In the genomic region with DNA sequence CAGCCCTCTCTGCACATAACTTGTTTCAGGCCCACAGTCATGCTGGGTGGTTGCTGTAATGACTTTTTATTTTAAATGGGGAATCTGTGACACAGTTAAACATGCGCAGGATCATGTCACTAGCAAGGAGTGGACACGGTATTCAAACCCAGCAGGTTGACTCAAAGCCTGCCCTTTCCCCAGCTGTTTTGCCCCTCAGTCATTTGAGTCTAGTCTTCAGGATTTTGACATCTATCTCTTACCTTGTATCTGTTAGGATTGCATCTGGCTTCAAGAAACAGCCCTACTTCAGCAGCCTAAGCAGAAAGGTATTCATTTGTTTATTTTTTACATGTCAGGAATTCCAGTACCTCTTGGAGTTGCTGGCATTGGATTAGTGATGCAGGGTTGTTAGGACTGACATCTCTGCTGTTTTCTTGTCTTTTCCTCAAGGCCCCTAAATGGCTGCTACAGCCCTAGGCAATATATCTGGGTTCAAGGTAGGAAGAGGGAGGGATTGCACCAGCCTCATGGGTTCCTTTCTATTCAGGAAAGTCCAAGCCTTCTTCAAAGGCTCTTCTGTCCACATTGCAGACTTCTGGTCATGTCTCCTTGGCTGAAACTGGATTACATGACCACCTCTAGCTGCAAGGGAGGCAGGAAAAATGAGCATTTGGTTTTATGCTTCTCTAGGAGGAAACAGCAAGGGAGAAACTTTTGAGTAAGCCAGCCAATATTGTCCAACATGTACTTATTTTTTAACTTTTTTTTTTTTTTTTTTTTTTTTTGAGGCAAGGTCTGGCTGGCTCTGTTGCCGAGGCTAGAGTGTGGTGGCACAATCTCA, we compare ENCODE assay signal across 17 cellular contexts. TPM values are rescaled to one million over a fixed set of nuclear protein-coding genes. Genes with fewer than 3 reads are reported as not detected.
DNase-seq lines count a peak whose midpoint lies in the region; ATAC-seq and TF ChIP-seq lines count a peak whose summit lies in the region.
"Had no signal": no experiment of that assay in that cellular context is flagged by ENCODE, and none has a peak within 500 bp of the region (broad histone marks: within the 10 kb centered on the region; RNA-seq: fewer than 3 reads in every experiment).

No MANE protein-coding gene starts in this region.

- ATAC-seq in RWPE2 (ENCODE audit: low read depth) (0 out of 3 replicates have a peak, but pooled peaks have one; percentile 47), HG02981 (IDR thresholded peaks at IDR 0.05; ENCODE audit: unreplicated experiment) (no peak)

- H3K56ac ChIP-seq in H9 (ENCODE audit: insufficient read length, low read depth, low read length), result no peak overlapping the region

- peaks cover 47 to 49% of the 10 kb centered on the region in 2 experiments for H3K4me1 Mint-ChIP-seq in H9

- H3K36me3 ChIP-seq in RWPE2 (ENCODE audit: low read depth) (peaks cover 14% of the 10 kb centered on the region), sigmoid colon (no peaks in the 10 kb centered on the region), vagina (no peaks in the 10 kb centered on the region)
- H3K36me3 ChIP-seq: colonic mucosa had no signal

- peak overlapping the region; percentile 44 for H3K4me2 ChIP-seq in H9 (ENCODE audit: insufficient read depth, insufficient read length, low read length)

- no peak overlapping the region for H4K8ac ChIP-seq in H9 (replicated peaks; ENCODE audit: insufficient read length, low read depth, low read length)

- intact Hi-C loops in sigmoid colon (cut with DNase I) (no loop called here), vagina (cut with DNase I) (no loop called here)

- peaks cover 4 to 25% of the 10 kb centered on the region in 2 experiments for H3K9me3 Mint-ChIP-seq in H9

- no peak for DNase-seq in H9
- no peak for DNase-seq in RWPE2 (ENCODE audit: low spot score)
- peak; percentile 37 for DNase-seq in hepatic stellate cell (ENCODE audit: low spot score)
- no peak for DNase-seq in sigmoid colon
- DNase-seq in DMS 273 treated with DMSO at 0.1 percent for 48 hours (lab: John Stamatoyannopoulos, UW), result no peak
- DNase-seq in globus pallidus (ENCODE audit: low spot score), result no peak
- no peak for DNase-seq in vagina (ENCODE audit: extremely low spot score in 2 of 2)
- DNase-seq: activated naive CD4-positive, alpha-beta T cell treated with anti-CD3 and anti-CD28 coated beads for 36 hours; activated T-cell treated with anti-CD3 and anti-CD28 coated beads, Interleukin-2, amount 50 U/mL, for 1 hour; AML-193; colonic mucosa; NCI-H1105; stimulated activated CD4-positive, alpha-beta T cell treated with anti-CD3 and anti-CD28 coated beads, Interleukin-1b, Interleukin-23, amount 100 ng/mL, for 48 hours; stomach had no signal

- H2BK120ac ChIP-seq in H9 (ENCODE audit: low read depth, low read length, poor library complexity, severe bottlenecking), result no peak overlapping the region

- H3K27ac ChIP-seq in H9 (ENCODE audit: insufficient read length, low read depth, low read length) (no peak overlapping the region), RWPE2 (ENCODE audit: poor library complexity, severe bottlenecking) (no peak overlapping the region), sigmoid colon (peak overlapping the region; percentile 55 to 82 (median 80)), vagina (no peak overlapping the region)
- H3K27ac ChIP-seq: colonic mucosa, parathyroid adenoma, RWPE1 had no signal

- H3K27ac Mint-ChIP-seq in H9, result peak overlapping the region; percentile 71 to 97 (median 96); a peak in 5 of 7 replicates
- H3K27ac Mint-ChIP-seq: activated naive CD4-positive, alpha-beta T cell treated with anti-CD3 and anti-CD28 coated beads for 36 hours had no signal

- TF ChIP-seq EP300 in sigmoid colon (IDR thresholded peaks at IDR 0.05), result no peak

- WGBS in H9 (ENCODE audit: extremely low coverage, insufficient read length, low lambda C conversion rate), result no CpG with 5 or more reads among the region's 3 CpGs
- WGBS in sigmoid colon, 2 donors, result 68 to 76% methylated on average over 3 of the region's 3 CpGs

- H3K4me1 ChIP-seq in H9 (ENCODE audit: insufficient read depth, low read length), result peaks cover 18% of the 10 kb centered on the region
- H3K4me1 ChIP-seq in RWPE2 (ENCODE audit: insufficient read depth, poor library complexity, severe bottlenecking), result peaks cover 3% of the 10 kb centered on the region
- peaks cover 0 to 61% (median 57%) of the 10 kb centered on the region in 4 donors for H3K4me1 ChIP-seq in sigmoid colon
- H3K4me1 ChIP-seq in vagina, result peaks cover 43% of the 10 kb centered on the region
- H3K4me1 ChIP-seq: colonic mucosa had no signal

- peaks cover 35 to 44% (median 36%) of the 10 kb centered on the region in 3 experiments for H3K36me3 Mint-ChIP-seq in H9 (ENCODE audit: insufficient read depth in 1 of 3, low read depth in 3 of 3)

- no peak overlapping the region for H2AFZ ChIP-seq in H9 (ENCODE audit: low read length)
- H2AFZ ChIP-seq: parathyroid adenoma had no signal

- peak overlapping the region; percentile 8 for H3K18ac ChIP-seq in H9 (ENCODE audit: insufficient read length, low read depth, low read length)

- H3K23me2 ChIP-seq in H9 (ENCODE audit: insufficient read length, low read depth, low read length, poor library complexity, severe bottlenecking), result no peaks in the 10 kb centered on the region

- no peak overlapping the region for H4K5ac ChIP-seq in H9 (ENCODE audit: insufficient read length, low read depth, low read length)

- no peak overlapping the region; the same call in 1 of the 2 replicates for H3K14ac ChIP-seq in H9 (ENCODE audit: insufficient read depth, low read length)

- H3K4me3 ChIP-seq in RWPE2 (ENCODE audit: severe bottlenecking) (no peak overlapping the region), sigmoid colon (no peak overlapping the region), vagina (no peak overlapping the region)
- H3K4me3 ChIP-seq: colonic mucosa, stomach had no signal

- H4K91ac ChIP-seq in H9 (ENCODE audit: insufficient read length, low read depth, low read length), result peak overlapping the region; percentile 11

- no peak overlapping the region for H3K4me3 Mint-ChIP-seq in H9
- H3K4me3 Mint-ChIP-seq: activated naive CD4-positive, alpha-beta T cell treated with anti-CD3 and anti-CD28 coated beads for 36 hours had no signal

- H2BK15ac ChIP-seq in H9 (ENCODE audit: low read depth, low read length), result no peak overlapping the region

- H2BK20ac ChIP-seq in H9 (ENCODE audit: low read depth, low read length, poor library complexity, severe bottlenecking), result peak overlapping the region; percentile 13

- H3K79me1 ChIP-seq in H9 (ENCODE audit: insufficient read depth, low read depth, low read length, poor library complexity, severe bottlenecking), result no peaks in the 10 kb centered on the region

- H2BK12ac ChIP-seq in H9 (ENCODE audit: insufficient read length, low read depth, low read length), result peak overlapping the region; percentile 79

- peaks cover 24% of the 10 kb centered on the region; the same call in 1 of the 2 replicates for H3K79me2 ChIP-seq in H9 (ENCODE audit: insufficient read depth, low read length)
- H3K79me2 ChIP-seq: parathyroid adenoma had no signal

- no peak overlapping the region for H2BK5ac ChIP-seq in H9 (ENCODE audit: insufficient read length, low read length)

- H2AK5ac ChIP-seq in H9 (ENCODE audit: insufficient read length, low read length), result no peak overlapping the region

- no peak overlapping the region for H3T11ph ChIP-seq in H9 (ENCODE audit: low read length)

- no peak overlapping the region; the same call in 1 of the 2 replicates for H3K4ac ChIP-seq in H9 (ENCODE audit: low read depth, low read length)

- TF ChIP-seq CTCF in H9 (conservative IDR thresholded peaks at IDR 0.05) (no peak), RWPE2 (IDR thresholded peaks at IDR 0.05; ENCODE audit: poor library complexity, severe bottlenecking) (no peak), sigmoid colon (IDR thresholded peaks at IDR 0.05) (no peak), vagina (IDR thresholded peaks at IDR 0.05) (no peak)

- H3K9me3 ChIP-seq in H9 (ENCODE audit: control insufficient read depth, low read depth, low read length), result no peaks in the 10 kb centered on the region
- no peaks in the 10 kb centered on the region for H3K9me3 ChIP-seq in RWPE2 (ENCODE audit: severe bottlenecking)
- H3K9me3 ChIP-seq in sigmoid colon, result peaks cover 0 to 7% (median 5%) of the 10 kb centered on the region in 4 donors
- H3K9me3 ChIP-seq in vagina, result peaks cover 3% of the 10 kb centered on the region
- H3K9me3 ChIP-seq: colonic mucosa had no signal

- H3K9ac ChIP-seq in H9 (ENCODE audit: extremely low read depth, insufficient read length, low read length), result no peak overlapping the region
- H3K9ac ChIP-seq: parathyroid adenoma had no signal

- no peaks in the 10 kb centered on the region for H4K20me1 ChIP-seq in H9 (ENCODE audit: control insufficient read depth, insufficient read depth, insufficient read length)

- no peak overlapping the region for H3K23ac ChIP-seq in H9 (ENCODE audit: insufficient read length, low read depth, low read length)

- no peak for TF ChIP-seq POLR2A in sigmoid colon (IDR thresholded peaks at IDR 0.05)
- TF ChIP-seq POLR2A in vagina (IDR thresholded peaks at IDR 0.05), result no peak

- H3K27me3 Mint-ChIP-seq in H9 (ENCODE audit: low read depth), result no peaks in the 10 kb centered on the region

- H3K27me3 ChIP-seq in H9 (ENCODE audit: insufficient read depth, low read length) (no peaks in the 10 kb centered on the region), RWPE2 (ENCODE audit: insufficient read depth, poor library complexity, severe bottlenecking) (no peaks in the 10 kb centered on the region), sigmoid colon (no peaks in the 10 kb centered on the region), vagina (no peaks in the 10 kb centered on the region)
- H3K27me3 ChIP-seq: colonic mucosa, stomach had no signal

RNA-seq across cellular contexts. Expression of a gene that starts 22.8 kb away (rescaled TPM):
- total RNA-seq in H9 (2021), result 51.7 and 56.4 TPM in 2 replicates
- 10 to 100 TPM; 22.5 to 51.8 (median 32.5) TPM for total RNA-seq in sigmoid colon
- polyA plus RNA-seq in sigmoid colon, result 10 to 100 TPM in 1 of 3 donors, 1 to 10 TPM in 2; 1.8 to 17.6 (median 1.8) TPM
- total RNA-seq in vagina, result 47.9 TPM

Comparison
In these comparisons a context has a peak if more than half of its experiments do, and no peak if none do; other contexts are left out.
1. H3K27ac ChIP-seq: peak in sigmoid colon (4 of 4); none in H9 (single experiment), RWPE2 (single experiment) and vagina (single experiment).